Comparison of ENCODE assay signal across 8 cellular contexts in genomic region chr7:142854505-142855400, GRCh38. TPM values are rescaled to one million over a fixed set of nuclear protein-coding genes. Genes with fewer than 3 reads are reported as not detected.
A peak's percentile ranks its signal among the peaks of the same experiment; 100 is the strongest.
DNase-seq lines count a peak whose midpoint lies in the region; ATAC-seq and TF ChIP-seq lines count a peak whose summit lies in the region.

Gene EPHB6, plus strand, starts transcription at chr7:142855076. Its CDS starts 8,152 bp downstream, at chr7:142863228.

- H3K9me3 ChIP-seq in Peyer's patch (no peaks in the 10 kb centered on the region), neuron (ENCODE audit: low read length) (no peaks in the 10 kb centered on the region), testis (no peaks in the 10 kb centered on the region)

- no peak for TF ChIP-seq POLR2A in Peyer's patch (IDR thresholded peaks at IDR 0.05)
- no peak for TF ChIP-seq POLR2A in testis (IDR thresholded peaks at IDR 0.05)

- DNase-seq in AG09309 (ENCODE audit: low read depth) (no peak), GM19238 (ENCODE audit: insufficient read length, low spot score) (peak; percentile 39), Peyer's patch (peak; percentile 71 to 88 (median 79)), foreskin melanocyte (peak; percentile 22), testis (peak; percentile 84)
- peak; percentile 28 for DNase-seq in activated gamma-delta T cell treated with anti-CD3 and anti-CD28 coated beads, Interleukin-2, amount 50 U/mL, for 16 hours (ENCODE audit: low read depth)

- H3K4me3 ChIP-seq in AG09309 (ENCODE audit: control insufficient read depth, low read depth, low read length) (peak within 1 kb of the TSS; percentile 68), Peyer's patch (peak within 1 kb of the TSS; percentile 57 to 79 (median 64)), neuron (ENCODE audit: low read length) (peak within 1 kb of the TSS; percentile 46), testis (peak within 1 kb of the TSS; percentile 70 to 76)

- H3K27me3 ChIP-seq in Peyer's patch (no peaks in the 10 kb centered on the region), neuron (ENCODE audit: insufficient read depth, low read length) (peaks cover 39% of the 10 kb centered on the region), testis (no peaks in the 10 kb centered on the region)

- no peaks in the 10 kb centered on the region for H3K36me3 ChIP-seq in Peyer's patch
- no peaks in the 10 kb centered on the region for H3K36me3 ChIP-seq in neuron (ENCODE audit: insufficient read depth, low read length)
- H3K36me3 ChIP-seq in testis (ENCODE audit: low read depth, missing control alignments): no peaks in the 10 kb centered on the region

- WGBS in testis, 2 donors: 0 to 1% methylated on average over 24 to 66 of the region's 93 CpGs

- TF ChIP-seq CTCF in AG09309 (IDR thresholded peaks at IDR 0.05; ENCODE audit: control insufficient read depth, insufficient read depth, low read depth, low read length, missing control alignments) (no peak), Peyer's patch (IDR thresholded peaks at IDR 0.05) (peak in 1 of 6 experiments; percentile 17), testis (IDR thresholded peaks at IDR 0.05) (peak in 1 of 3 experiments; percentile 2)

- intact Hi-C loops in testis (cut with DNase I; ENCODE audit: low total_unique reads): loop anchor here (10.0 kb wide), 1 partner anchor 360 kb away; no protein-coding TSS in a partner anchor

- peaks cover 0 to 19% (median 4%) of the 10 kb centered on the region in 4 donors for H3K4me1 ChIP-seq in Peyer's patch
- H3K4me1 ChIP-seq in neuron (ENCODE audit: insufficient read depth, low read length): no peaks in the 10 kb centered on the region
- peaks cover 7% of the 10 kb centered on the region for H3K4me1 ChIP-seq in testis

- peak within 1 kb of the TSS; percentile 42 to 90 (median 62) for H3K27ac ChIP-seq in Peyer's patch
- peak within 1 kb of the TSS; percentile 55 to 81 for H3K27ac ChIP-seq in testis

- peak; percentile 63 for ATAC-seq in HG03354 (IDR thresholded peaks at IDR 0.05; ENCODE audit: poor library complexity, severe bottlenecking, unreplicated experiment)

- peak within 1 kb of the TSS; percentile 79 for H2AFZ ChIP-seq in neuron (ENCODE audit: low read depth, low read length)

RNA-seq across cellular contexts. Expression of gene EPHB6, which starts in this region (rescaled TPM):
- 10 to 100 TPM in 1 of 4 donors, 1 to 10 TPM in 2, under 1 TPM in 1; 0.53 to 19.0 (median 5.5) TPM for total RNA-seq in Peyer's patch
- 10 to 100 TPM; 47.3 to 52.0 TPM for total RNA-seq in testis
- 38.1 TPM for polyA plus RNA-seq in testis (ENCODE audit: insufficient read depth, low read depth, low replicate concordance)
